31 cellular contexts compared by ENCODE assay signal in genomic region chr10:113269333-113269732, GRCh38.
"Had no signal": no experiment of that assay in that cellular context is flagged by ENCODE, and none has a peak within 500 bp of the region (broad histone marks: within the 10 kb centered on the region; RNA-seq: fewer than 3 reads in every experiment).

No MANE protein-coding gene starts in this region.

- H3K9me3 ChIP-seq: body of pancreas, breast epithelium had no signal

- H3K36me3 ChIP-seq: brain microvascular endothelial cell, breast epithelium had no signal

- H3K4me1 ChIP-seq: breast epithelium had no signal

- FAIRE-seq: astrocyte, TTC549 had no signal

- H3K4me3 ChIP-seq: body of pancreas, breast epithelium had no signal

- ATAC-seq: activated CD4-positive, alpha-beta T cell treated with anti-CD3 and anti-CD28 coated beads for 36 hours; activated CD4-positive, CD25-positive, alpha-beta regulatory T cell treated with anti-CD3 and anti-CD28 coated beads, Interleukin-2, amount 50 U/mL, for 24 hours; activated CD8-positive, alpha-beta memory T cell treated with anti-CD3 and anti-CD28 coated beads, Interleukin-2, amount 10 ng/mL, durations not matched to agents 7 days and 5 days; activated CD8-positive, alpha-beta T cell treated with anti-CD3 and anti-CD28 coated beads, Interleukin-2, amount 10 ng/mL, durations not matched to agents 7 days and 5 days; activated naive CD8-positive, alpha-beta T cell treated with anti-CD3 and anti-CD28 coated beads, Interleukin-2, amount 50 U/mL, for 24 hours; body of pancreas had no signal

- H3K27ac ChIP-seq: body of pancreas, brain microvascular endothelial cell, breast epithelium, VCaP had no signal

- DNase-seq: activated CD4-positive, alpha-beta memory T cell treated with anti-CD3 and anti-CD28 coated beads, Interleukin-2, amount 10 ng/mL, durations not matched to agents 7 days and 5 days; activated CD4-positive, alpha-beta T cell treated with anti-CD3 and anti-CD28 coated beads for 1 hour; activated CD4-positive, alpha-beta T cell treated with anti-CD3 and anti-CD28 coated beads for 36 hours; activated CD4-positive, alpha-beta T cell treated with anti-CD3 and anti-CD28 coated beads for 48 hours; activated CD4-positive, alpha-beta T cell treated with anti-CD3 and anti-CD28 coated beads, Interleukin-2, amount 10 ng/mL, durations not matched to agents 7 days and 5 days; activated CD4-positive, alpha-beta T cell treated with anti-CD3 and anti-CD28 coated beads, Interleukin-2, amount 50 U/mL, for 48 hours; activated CD4-positive, CD25-positive, alpha-beta regulatory T cell; activated CD8-positive, alpha-beta memory T cell treated with anti-CD3 and anti-CD28 coated beads for 24 hours; activated CD8-positive, alpha-beta memory T cell treated with anti-CD3 and anti-CD28 coated beads, Interleukin-2, amount 10 ng/mL, durations not matched to agents 7 days and 5 days; activated CD8-positive, alpha-beta memory T cell treated with anti-CD3 and anti-CD28 coated beads, Interleukin-2, amount 50 U/mL, for 48 hours; activated CD8-positive, alpha-beta T cell treated with anti-CD3 and anti-CD28 coated beads, Interleukin-2, amount 10 ng/mL, durations not matched to agents 7 days and 5 days; activated effector memory CD4-positive, alpha-beta T cell treated with Interleukin-2 at 50 U/mL for 16 hours; activated gamma-delta T cell; activated naive CD4-positive, alpha-beta T cell treated with anti-CD3 and anti-CD28 coated beads, Interleukin-2, amount 10 ng/mL, durations not matched to agents 7 days and 5 days; activated naive CD4-positive, alpha-beta T cell treated with Interleukin-2 at 50 U/mL for 16 hours; activated naive CD8-positive, alpha-beta T cell treated with anti-CD3 and anti-CD28 coated beads, Interleukin-2, amount 10 ng/mL, durations not matched to agents 7 days and 5 days; activated naive CD8-positive, alpha-beta T cell treated with anti-CD3 and anti-CD28 coated beads, Interleukin-2, amount 50 U/mL, for 24 hours; activated T-cell treated with anti-CD3 and anti-CD28 coated beads, Interleukin-2, amount 50 U/mL, for 24 hours; activated T-cell treated with anti-CD3 and anti-CD28 coated beads, Interleukin-2, amount 50 U/mL, for 48 hours; aorta; body of pancreas; brain microvascular endothelial cell; central memory CD4-positive, alpha-beta T cell; T-helper 1 cell; T-helper 2 cell; T-helper 9 cell had no signal

- H3K27me3 ChIP-seq: body of pancreas, brain microvascular endothelial cell, breast epithelium had no signal
